In genomic region chr16:88238732-88239274, GRCh38 we compare ENCODE assay signal across 8 cellular contexts.
A peak's percentile ranks its signal among the peaks of the same experiment; 100 is the strongest.
DNase-seq lines count a peak whose midpoint lies in the region; FAIRE-seq and TF ChIP-seq lines count a peak whose summit lies in the region.
"Not testable (repeated sequence)": the region's sequence is repeated elsewhere in the genome, so short reads cannot be mapped to it uniquely, and the experiment has no call there.

No MANE protein-coding gene starts in this region.

- H3K27ac Mint-ChIP-seq in Caco-2 (ENCODE audit: unreplicated experiment): peak overlapping the region; percentile 97

- POLR2A ChIA-PET in Caco-2 (lab: Charles Lee): not testable (repeated sequence)

- intact Hi-C loops in Caco-2 (cut with micrococcal nuclease; ENCODE audit: unreplicated experiment); thyroid gland (cut with DNase I): not testable (repeated sequence)

- H3K4me3 ChIP-seq in Caco-2 (ENCODE audit: low read depth, low read length); Peyer's patch; kidney epithelial cell (ENCODE audit: low read depth, low read length); retinal pigment epithelial cell (ENCODE audit: low read length); thyroid gland (replicated peaks in 1 of 3): not testable (repeated sequence)

- not testable (repeated sequence) for H3K27me3 Mint-ChIP-seq in Caco-2 (ENCODE audit: insufficient read depth, unreplicated experiment)

- not testable (repeated sequence) for H3K36me3 ChIP-seq in Caco-2 (ENCODE audit: control insufficient read depth, insufficient read depth, low read length); Peyer's patch; kidney epithelial cell (ENCODE audit: control insufficient read depth, insufficient read depth, low read length); thyroid gland

- TF ChIP-seq POLR2A in Peyer's patch (IDR thresholded peaks at IDR 0.05); thyroid gland (IDR thresholded peaks at IDR 0.05): not testable (repeated sequence)

- peaks cover 14% of the 10 kb centered on the region for H3K36me3 Mint-ChIP-seq in Caco-2 (ENCODE audit: insufficient read depth, unreplicated experiment)

- H3K4me1 ChIP-seq in Caco-2 (peaks cover 31% of the 10 kb centered on the region), Peyer's patch (peaks cover 0 to 25% (median 0%) of the 10 kb centered on the region in 4 donors), thyroid gland (peaks cover 0 to 34% of the 10 kb centered on the region in 2 donors)

- H3K4me1 Mint-ChIP-seq in Caco-2 (ENCODE audit: low read depth, unreplicated experiment): peaks cover 18% of the 10 kb centered on the region

- H3K9me3 Mint-ChIP-seq in Caco-2 (ENCODE audit: unreplicated experiment): not testable (repeated sequence)

- BruUV-seq in Caco-2 (replicated peaks; lab: Mats Ljungman, UMichigan): not testable (repeated sequence)

- CTCF ChIA-PET in Caco-2 (lab: Charles Lee): not testable (repeated sequence)

- H3K27me3 ChIP-seq in Caco-2 (replicated peaks; ENCODE audit: control insufficient read depth, insufficient read depth, low read length); Peyer's patch; kidney epithelial cell (ENCODE audit: control insufficient read depth, insufficient read depth, low read length); thyroid gland: not testable (repeated sequence)

- DNase-seq in Caco-2: peak in 1 of 2 experiments; percentile 66
- DNase-seq in HPDE6-E6E7 (ENCODE audit: extremely low spot score): peak; percentile 80
- peak; percentile 50 to 92 (median 90) for DNase-seq in Peyer's patch
- DNase-seq in activated CD8-positive, alpha-beta memory T cell treated with anti-CD3 and anti-CD28 coated beads, Interleukin-2, amount 50 U/mL, for 48 hours: peak; percentile 56
- DNase-seq in kidney epithelial cell (ENCODE audit: low read depth): peak; percentile 91
- peak; percentile 94 for DNase-seq in retinal pigment epithelial cell (ENCODE audit: low read depth)
- DNase-seq in thyroid gland: peak; percentile 74 to 83

- WGBS in thyroid gland, 2 donors: 16 to 47% methylated on average over 4 to 6 of the region's 8 CpGs

- H3K4me3 Mint-ChIP-seq in Caco-2 (ENCODE audit: unreplicated experiment): not testable (repeated sequence)

- peak overlapping the region in 2 of 4 donors; percentile 70 to 75 for H3K27ac ChIP-seq in Peyer's patch
- H3K27ac ChIP-seq in thyroid gland: peak overlapping the region in 1 of 3 donors; percentile 59

- peak; percentile 97 for FAIRE-seq in endometrium (lab: Jason Lieb, UNC)

- not testable (repeated sequence) for TF ChIP-seq CTCF in Caco-2 (IDR thresholded peaks at IDR 0.05; ENCODE audit: insufficient read depth in 1 of 2, low read depth in 1 of 2, low read length in 1 of 2, severe bottlenecking in 1 of 2, unreplicated experiment in 1 of 2); Peyer's patch (IDR thresholded peaks at IDR 0.05); kidney epithelial cell (IDR thresholded peaks at IDR 0.05; ENCODE audit: insufficient read depth, low read length, poor library complexity, severe bottlenecking); retinal pigment epithelial cell (conservative IDR thresholded peaks at IDR 0.05; ENCODE audit: low read depth, low read length); thyroid gland (IDR thresholded peaks at IDR 0.05)

- not testable (repeated sequence) for H3K9me3 ChIP-seq in Caco-2, Peyer's patch, thyroid gland
